In the genomic region with DNA sequence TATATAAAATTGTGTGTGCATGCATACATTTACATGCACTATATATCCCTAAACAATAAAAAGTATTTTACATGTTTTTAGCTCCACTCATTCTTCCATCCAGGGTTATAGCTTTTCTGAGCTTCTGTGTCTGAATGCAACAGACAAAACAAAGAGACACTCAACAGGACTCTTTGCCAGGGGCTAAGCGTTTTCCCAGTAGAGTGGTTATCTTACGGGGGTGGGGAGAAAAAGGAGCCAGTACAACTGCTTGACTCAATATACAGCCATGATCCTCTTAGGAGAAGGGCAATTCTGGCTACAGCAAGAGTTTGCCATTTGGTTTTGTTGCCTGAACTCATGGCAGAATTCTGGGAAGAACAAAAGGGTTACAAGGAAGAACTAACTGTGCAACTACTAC, we compare ENCODE assay signal across 25 cellular contexts. TPM values are rescaled to one million over a fixed set of nuclear protein-coding genes. Genes with fewer than 3 reads are reported as not detected.
DNase-seq lines count a peak whose midpoint lies in the region; ATAC-seq, FAIRE-seq and TF ChIP-seq lines count a peak whose summit lies in the region.
"Had no signal": no experiment of that assay in that cellular context is flagged by ENCODE, and none has a peak within 500 bp of the region (broad histone marks: within the 10 kb centered on the region; RNA-seq: fewer than 3 reads in every experiment).

No MANE protein-coding gene starts in this region.

- H3K4me1 Mint-ChIP-seq in glutamatergic neuron (ENCODE audit: low read depth, unreplicated experiment) = peaks cover 10% of the 10 kb centered on the region
- H3K4me1 Mint-ChIP-seq in activated CD8-positive, alpha-beta memory T cell treated with anti-CD3 and anti-CD28 coated beads, Interleukin-2, amount 10 ng/mL, durations not matched to agents 7 days and 5 days = peaks cover 5% of the 10 kb centered on the region
- H3K4me1 Mint-ChIP-seq: CD8-positive, alpha-beta memory T cell had no signal

- intact Hi-C loops in body of pancreas (cut with DNase I) = no loop called here

- no peak for ATAC-seq in body of pancreas
- ATAC-seq in GM19455 (IDR thresholded peaks at IDR 0.05; ENCODE audit: unreplicated experiment) = no peak
- no peak for ATAC-seq in activated CD8-positive, alpha-beta memory T cell treated with anti-CD3 and anti-CD28 coated beads, Interleukin-2, amount 10 ng/mL, durations not matched to agents 7 days and 5 days
- ATAC-seq: A549 had no signal

- no peaks in the 10 kb centered on the region for H3K27me3 ChIP-seq in body of pancreas
- H3K27me3 ChIP-seq: BE2C; BLaER1 treated with 17β-estradiol and CSF1 and Interleukin-3, amounts not matched to agents 10 nM and 100 nM had no signal

- no peaks in the 10 kb centered on the region for H3K9me3 ChIP-seq in body of pancreas
- H3K9me3 ChIP-seq: A549; BE2C; BLaER1 treated with 17β-estradiol and CSF1 and Interleukin-3, amounts not matched to agents 10 nM and 100 nM; HAP-1 had no signal

- peak; percentile 48 for DNase-seq in NCI-H82 (lab: John Stamatoyannopoulos, UW)
- DNase-seq in NCI-H82 treated with DMSO at 0.1 percent for 48 hours (lab: John Stamatoyannopoulos, UW; ENCODE audit: unreplicated experiment) = no peak
- no peak for DNase-seq in body of pancreas
- no peak for DNase-seq in glutamatergic neuron
- no peak for DNase-seq in activated CD8-positive, alpha-beta memory T cell treated with anti-CD3 and anti-CD28 coated beads, Interleukin-2, amount 10 ng/mL, durations not matched to agents 7 days and 5 days
- DNase-seq in frontal cortex (ENCODE audit: low spot score in 2 of 2) = no peak
- DNase-seq: 8988T; ACHN; AML-193; BE2C; CD4-positive, alpha-beta T cell; CD8-positive, alpha-beta memory T cell; DMS 273 treated with DMSO at 0.1 percent for 48 hours; DMS53; DMS79 treated with DMSO at 0.1 percent for 48 hours; GM23248; HFFc6 had no signal

- H3K4me3 ChIP-seq in body of pancreas = no peak overlapping the region
- H3K4me3 ChIP-seq: A549; BLaER1 treated with 17β-estradiol and CSF1 and Interleukin-3, amounts not matched to agents 10 nM and 100 nM; GM23248; HAP-1 had no signal

- H3K4me3 Mint-ChIP-seq in glutamatergic neuron (ENCODE audit: unreplicated experiment) = no peak overlapping the region
- H3K4me3 Mint-ChIP-seq in activated CD8-positive, alpha-beta memory T cell treated with anti-CD3 and anti-CD28 coated beads, Interleukin-2, amount 10 ng/mL, durations not matched to agents 7 days and 5 days = no peak overlapping the region
- H3K4me3 Mint-ChIP-seq: CD14-positive monocyte; CD4-positive, alpha-beta T cell; CD8-positive, alpha-beta memory T cell; HFFc6 had no signal

- peak overlapping the region; percentile 11 for H3K27ac Mint-ChIP-seq in glutamatergic neuron (ENCODE audit: unreplicated experiment)
- no peak overlapping the region for H3K27ac Mint-ChIP-seq in activated CD8-positive, alpha-beta memory T cell treated with anti-CD3 and anti-CD28 coated beads, Interleukin-2, amount 10 ng/mL, durations not matched to agents 7 days and 5 days
- H3K27ac Mint-ChIP-seq: CD4-positive, alpha-beta T cell; HFFc6 had no signal

- H3K27ac ChIP-seq in body of pancreas = peak overlapping the region in 3 of 4 donors; percentile 30 to 41 (median 37)
- H3K27ac ChIP-seq: A549; BLaER1 treated with 17β-estradiol and CSF1 and Interleukin-3, amounts not matched to agents 10 nM and 100 nM; GM23248 had no signal

- no peak for FAIRE-seq in frontal cortex (lab: Jason Lieb, UNC)
- FAIRE-seq: A549, G401.6, GM12892, H54 had no signal

- H3K27me3 Mint-ChIP-seq in glutamatergic neuron (ENCODE audit: unreplicated experiment) = no peaks in the 10 kb centered on the region
- peaks cover 20% of the 10 kb centered on the region for H3K27me3 Mint-ChIP-seq in activated CD8-positive, alpha-beta memory T cell treated with anti-CD3 and anti-CD28 coated beads, Interleukin-2, amount 10 ng/mL, durations not matched to agents 7 days and 5 days
- H3K27me3 Mint-ChIP-seq: CD4-positive, alpha-beta T cell had no signal

- no peaks in the 10 kb centered on the region for H3K36me3 Mint-ChIP-seq in glutamatergic neuron (ENCODE audit: unreplicated experiment)
- peaks cover 2% of the 10 kb centered on the region for H3K36me3 Mint-ChIP-seq in activated CD8-positive, alpha-beta memory T cell treated with anti-CD3 and anti-CD28 coated beads, Interleukin-2, amount 10 ng/mL, durations not matched to agents 7 days and 5 days
- H3K36me3 Mint-ChIP-seq: CD14-positive monocyte; CD8-positive, alpha-beta memory T cell had no signal

- TF ChIP-seq POLR2A in body of pancreas (IDR thresholded peaks at IDR 0.05) = no peak

- CTCF ChIA-PET in activated CD8-positive, alpha-beta memory T cell treated with anti-CD3 and anti-CD28 coated beads, Interleukin-2, amount 10 ng/mL, durations not matched to agents 7 days and 5 days (lab: Charles Lee) = interaction anchor here (1.3 kb wide), 1 partner anchor 200 kb away, joined by 4 read pairs; no protein-coding TSS in a partner anchor

- H3K36me3 ChIP-seq in body of pancreas (replicated peaks in 1 of 2; ENCODE audit: insufficient read depth in 1 of 2, low read depth in 2 of 2) = no peaks in the 10 kb centered on the region
- H3K36me3 ChIP-seq: BLaER1 treated with 17β-estradiol and CSF1 and Interleukin-3, amounts not matched to agents 10 nM and 100 nM; HAP-1 had no signal

- WGBS in body of pancreas, 2 donors = 28 to 34% methylated on average over 2 of the region's 2 CpGs

- H3K4me1 ChIP-seq in body of pancreas = peaks cover 23% of the 10 kb centered on the region
- H3K4me1 ChIP-seq: A549, BE2C, HAP-1 had no signal

- no peak for TF ChIP-seq CTCF in body of pancreas (IDR thresholded peaks at IDR 0.05)
- no peak for TF ChIP-seq CTCF in glutamatergic neuron (IDR thresholded peaks at IDR 0.05; ENCODE audit: partially characterized antibody, unreplicated experiment)

- peaks cover 2% of the 10 kb centered on the region for H3K9me3 Mint-ChIP-seq in glutamatergic neuron (ENCODE audit: unreplicated experiment)
- no peaks in the 10 kb centered on the region for H3K9me3 Mint-ChIP-seq in activated CD8-positive, alpha-beta memory T cell treated with anti-CD3 and anti-CD28 coated beads, Interleukin-2, amount 10 ng/mL, durations not matched to agents 7 days and 5 days (ENCODE audit: low read depth)
- H3K9me3 Mint-ChIP-seq: CD14-positive monocyte; CD4-positive, alpha-beta T cell; CD8-positive, alpha-beta memory T cell; HFFc6 had no signal

RNA-seq across cellular contexts. Expression of a gene that starts 14.6 kb away (rescaled TPM):
- 10 to 100 TPM; 30.3 to 32.7 TPM for total RNA-seq in body of pancreas
- 2.2 TPM for total RNA-seq in glutamatergic neuron (ENCODE audit: unreplicated experiment)
- 10 to 100 TPM; 42.7 to 44.0 TPM for total RNA-seq in activated CD8-positive, alpha-beta memory T cell treated with anti-CD3 and anti-CD28 coated beads, Interleukin-2, amount 10 ng/mL, durations not matched to agents 7 days and 5 days
- 22.8 TPM for total RNA-seq in frontal cortex
